In the genomic region with DNA sequence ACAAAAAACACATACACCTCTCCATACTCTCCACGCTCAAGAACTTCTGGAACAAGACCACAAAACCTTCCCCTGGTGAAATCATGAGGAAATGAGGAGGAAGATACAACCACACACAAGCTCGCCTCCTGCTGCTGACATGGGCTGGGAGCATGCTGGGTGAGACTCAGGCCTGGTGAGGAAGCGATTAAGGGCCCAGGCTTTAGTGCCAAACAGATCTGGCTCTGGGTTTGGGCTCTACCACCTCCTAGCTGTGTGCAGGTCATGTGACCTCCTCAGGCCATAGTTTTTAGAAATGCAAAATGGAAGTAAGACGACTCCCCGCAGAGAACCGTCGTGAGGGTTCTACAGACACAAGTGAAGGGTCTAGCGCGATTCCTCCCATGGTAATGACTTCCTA, we compare ENCODE assay signal across 19 cellular contexts. TPM values are rescaled to one million over a fixed set of nuclear protein-coding genes. Genes with fewer than 3 reads are reported as not detected.
DNase-seq lines count a peak whose midpoint lies in the region; ATAC-seq and TF ChIP-seq lines count a peak whose summit lies in the region.
"Had no signal": no experiment of that assay in that cellular context is flagged by ENCODE, and none has a peak within 500 bp of the region (broad histone marks: within the 10 kb centered on the region; RNA-seq: fewer than 3 reads in every experiment).

No MANE protein-coding gene starts in this region.

- DNase-seq in AG09309 (ENCODE audit: low read depth), result no peak
- DNase-seq in left lobe of liver (ENCODE audit: low spot score), result no peak
- DNase-seq in activated gamma-delta T cell treated with Interleukin-2 at 50 U/mL for 16 hours, result no peak
- DNase-seq in erythroblast (lab: John Stamatoyannopoulos, UW), result no peak
- DNase-seq: activated CD8-positive, alpha-beta T cell treated with anti-CD3 and anti-CD28 coated beads, Interleukin-2, amount 10 ng/mL, durations not matched to agents 7 days and 5 days; central memory CD4-positive, alpha-beta T cell; GF-D8; NCI-H2171 treated with DMSO at 0.1 percent for 48 hours; NCI-H748 treated with DMSO at 0.1 percent for 48 hours; PC-3; small intestine; testis had no signal

- peak; percentile 2 for TF ChIP-seq CTCF in AG09309 (IDR thresholded peaks at IDR 0.05; ENCODE audit: control insufficient read depth, insufficient read depth, low read depth, low read length, missing control alignments)
- TF ChIP-seq CTCF in brain (conservative IDR thresholded peaks at IDR 0.05), result no peak

- no peaks in the 10 kb centered on the region for H3K9me3 Mint-ChIP-seq in brain

- H3K36me3 ChIP-seq in HUES48 (ENCODE audit: control insufficient read depth, insufficient read depth, low read length), result peaks cover 36% of the 10 kb centered on the region

- ATAC-seq in left lobe of liver (no peak), HG03457 (IDR thresholded peaks at IDR 0.05; ENCODE audit: unreplicated experiment) (no peak)
- ATAC-seq: activated CD8-positive, alpha-beta T cell treated with anti-CD3 and anti-CD28 coated beads, Interleukin-2, amount 10 ng/mL, durations not matched to agents 7 days and 5 days had no signal

- H3K27me3 Mint-ChIP-seq in brain, result peaks cover 2% of the 10 kb centered on the region
- H3K27me3 Mint-ChIP-seq: B cell had no signal

- peak overlapping the region; percentile 77 to 100 (median 98) for H3K27ac Mint-ChIP-seq in brain
- H3K27ac Mint-ChIP-seq: B cell had no signal

- H3K4me3 ChIP-seq in AG09309 (ENCODE audit: control insufficient read depth, low read depth, low read length) (no peak overlapping the region), HUES48 (ENCODE audit: low read depth, low read length) (no peak overlapping the region)
- H3K4me3 ChIP-seq: testis had no signal

- TF ChIP-seq POLR2A in erythroblast (IDR thresholded peaks at IDR 0.05; ENCODE audit: low read length), result no peak

- H3K9me3 ChIP-seq in HUES48 (ENCODE audit: control insufficient read depth, insufficient read depth, low read length), result no peaks in the 10 kb centered on the region
- H3K9me3 ChIP-seq: testis had no signal

- H3K4me3 Mint-ChIP-seq in brain, result peak overlapping the region in 1 of 5 experiments; percentile 32
- H3K4me3 Mint-ChIP-seq: activated CD8-positive, alpha-beta T cell treated with anti-CD3 and anti-CD28 coated beads, Interleukin-2, amount 10 ng/mL, durations not matched to agents 7 days and 5 days; B cell had no signal

- H3K36me3 Mint-ChIP-seq in brain, result peaks cover 36% of the 10 kb centered on the region

- H3K27me3 ChIP-seq in HUES48 (ENCODE audit: control insufficient read depth, insufficient read depth, low read length) (no peaks in the 10 kb centered on the region), layer of hippocampus (ENCODE audit: control insufficient read depth, insufficient read depth, low read length) (no peaks in the 10 kb centered on the region)
- H3K27me3 ChIP-seq: testis had no signal

- H3K4me1 ChIP-seq in HUES48 (ENCODE audit: control insufficient read depth, insufficient read depth, low read length), result peaks cover 8% of the 10 kb centered on the region
- H3K4me1 ChIP-seq: parathyroid adenoma, testis had no signal

- H3K4me1 Mint-ChIP-seq in brain, result peaks cover 72% of the 10 kb centered on the region
- H3K4me1 Mint-ChIP-seq: B cell had no signal

- peak overlapping the region; percentile 71 for H3K27ac ChIP-seq in HUES48 (ENCODE audit: low read depth, low read length)
- H3K27ac ChIP-seq in layer of hippocampus (ENCODE audit: low read depth, low read length), result peak overlapping the region; percentile 58
- H3K27ac ChIP-seq: KMS-11, parathyroid adenoma, testis had no signal

- H3K9ac ChIP-seq in HUES48 (ENCODE audit: low read depth, low read length), result no peak overlapping the region
- H3K9ac ChIP-seq: KMS-11, parathyroid adenoma had no signal

RNA-seq across cellular contexts. Expression of a gene that starts 41.3 kb away (rescaled TPM):
- polyA plus RNA-seq in brain (ENCODE audit: insufficient read depth, low read depth, low replicate concordance), result 76.0 TPM
- 17.3 TPM for total RNA-seq in left lobe of liver
